8 cellular contexts compared by ENCODE assay signal in the genomic region with DNA sequence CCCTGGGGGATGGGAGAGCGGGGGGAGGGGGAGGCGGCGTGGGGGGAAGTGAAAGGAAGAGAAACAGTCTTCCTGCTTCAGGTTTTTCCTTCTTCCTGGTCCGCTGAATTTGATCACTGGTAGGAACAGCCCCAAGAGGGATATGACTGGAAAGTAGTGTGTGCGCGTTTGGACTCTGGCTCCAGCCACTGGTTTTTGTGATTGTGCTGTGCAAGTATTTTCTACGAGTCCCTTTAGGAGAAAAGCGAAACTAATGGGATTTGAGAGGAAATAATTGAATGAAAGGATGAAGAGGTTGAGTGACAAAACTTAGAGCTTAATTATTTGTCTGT. TPM values are rescaled to one million over a fixed set of nuclear protein-coding genes. Genes with fewer than 3 reads are reported as not detected.
DNase-seq lines count a peak whose midpoint lies in the region; ATAC-seq and TF ChIP-seq lines count a peak whose summit lies in the region.

No MANE protein-coding gene starts in this region.

- H3K27me3 ChIP-seq in GM23248 (replicated peaks; ENCODE audit: insufficient read depth) = no peaks in the 10 kb centered on the region
- peaks cover 7% of the 10 kb centered on the region for H3K27me3 ChIP-seq in WERI-Rb-1 (ENCODE audit: insufficient read depth, low read depth, severe bottlenecking)
- H3K27me3 ChIP-seq in left ventricle myocardium inferior (ENCODE audit: low read depth) = no peaks in the 10 kb centered on the region

- H3K9ac ChIP-seq in GM23248 = peak overlapping the region; percentile 89

- H3K79me2 ChIP-seq in GM23248 (ENCODE audit: insufficient read depth) = peaks cover 42% of the 10 kb centered on the region

- no peaks in the 10 kb centered on the region for H3K36me3 ChIP-seq in GM23248 (ENCODE audit: low read depth)
- no peaks in the 10 kb centered on the region for H3K36me3 ChIP-seq in WERI-Rb-1
- no peaks in the 10 kb centered on the region for H3K36me3 ChIP-seq in left ventricle myocardium inferior

- H3K4me3 ChIP-seq in GM23248 (peak overlapping the region; percentile 91), WERI-Rb-1 (ENCODE audit: low read depth, low read length) (peak overlapping the region; percentile 54), left ventricle myocardium inferior (peak overlapping the region; percentile 79), retinal pigment epithelial cell (ENCODE audit: low read length) (peak overlapping the region; percentile 74)

- ATAC-seq in GM18867 (IDR thresholded peaks at IDR 0.05; ENCODE audit: unreplicated experiment) = no peak

- H3K4me1 ChIP-seq in GM23248 (ENCODE audit: insufficient read depth) = peaks cover 14% of the 10 kb centered on the region; the same call in 1 of the 2 replicates
- peaks cover 33% of the 10 kb centered on the region for H3K4me1 ChIP-seq in left ventricle myocardium inferior

- peak; percentile 55 for DNase-seq in GM23248
- DNase-seq in WERI-Rb-1 = no peak
- no peak for DNase-seq in left ventricle myocardium inferior
- no peak for DNase-seq in retinal pigment epithelial cell (ENCODE audit: low read depth)
- no peak for DNase-seq in stimulated activated CD4-positive, alpha-beta T cell treated with anti-CD3 and anti-CD28 coated beads, Interleukin-4, amount 100 ng/mL, for 1 hour
- no peak for DNase-seq in mucosa of gallbladder (ENCODE audit: low spot score)
- no peak for DNase-seq in stimulated activated CD4-positive, alpha-beta T cell treated with anti-CD3 and anti-CD28 coated beads, Interleukin-1b, Interleukin-23, amount 100 ng/mL, for 48 hours

- H3K9me3 ChIP-seq in GM23248 (ENCODE audit: low read depth) (no peaks in the 10 kb centered on the region), WERI-Rb-1 (ENCODE audit: severe bottlenecking) (no peaks in the 10 kb centered on the region), left ventricle myocardium inferior (replicated peaks) (no peaks in the 10 kb centered on the region)

- H3F3A ChIP-seq in GM23248 (ENCODE audit: insufficient read depth) = peaks cover 11% of the 10 kb centered on the region

- in situ Hi-C loops in GM23248 (cut with MboI) = no loop called here

- no peaks in the 10 kb centered on the region for H4K20me1 ChIP-seq in GM23248 (ENCODE audit: insufficient read depth)

- no peak for TF ChIP-seq CTCF in WERI-Rb-1 (IDR thresholded peaks at IDR 0.05; ENCODE audit: low read depth, low read length)
- no peak for TF ChIP-seq CTCF in left ventricle myocardium inferior (IDR thresholded peaks at IDR 0.05; ENCODE audit: borderline replicate concordance)
- TF ChIP-seq CTCF in retinal pigment epithelial cell (conservative IDR thresholded peaks at IDR 0.05; ENCODE audit: low read depth, low read length) = no peak

- H3K4me2 ChIP-seq in GM23248 (ENCODE audit: unreplicated experiment) = peak overlapping the region; percentile 95

- H3K27ac ChIP-seq in GM23248 (peak overlapping the region; percentile 81), WERI-Rb-1 (no peak overlapping the region), left ventricle myocardium inferior (replicated peaks) (peak overlapping the region; percentile 93)

- WGBS in GM23248 (ENCODE audit: low coverage in 1 of 2, low lambda C conversion rate in 2 of 2, missing lambda C conversion rate in 2 of 2), 2 experiments = 0 to 10% methylated on average over 4 of the region's 8 CpGs

- peak overlapping the region; percentile 92 for H2AFZ ChIP-seq in GM23248

- H3K9me2 ChIP-seq in GM23248 (ENCODE audit: insufficient read depth) = no peaks in the 10 kb centered on the region

- intact Hi-C loops in left ventricle myocardium inferior (cut with micrococcal nuclease) = no loop called here

RNA-seq across cellular contexts. Expression of a gene that starts 0.8 kb away (rescaled TPM):
- total RNA-seq in GM23248 (2014; rRNA removed; shearing (Covaris generic)) = 9.2 and 11.7 TPM in 2 replicates
- 7.3 and 7.4 TPM in 2 replicates for polyA plus RNA-seq in GM23248 (2016; fragmentation: Nextera tagmentation; extraction: Ambion mirVana)
- 12.9 TPM for total RNA-seq in left ventricle myocardium inferior
- 22.3 TPM for total RNA-seq in mucosa of gallbladder
